12 cellular contexts compared by ENCODE assay signal in genomic region chr11:117217141-117217609, GRCh38. TPM values are rescaled to one million over a fixed set of nuclear protein-coding genes. Genes with fewer than 3 reads are reported as not detected.
DNase-seq lines count a peak whose midpoint lies in the region; ATAC-seq and TF ChIP-seq lines count a peak whose summit lies in the region.
"Had no signal": no experiment of that assay in that cellular context is flagged by ENCODE, and none has a peak within 500 bp of the region (broad histone marks: within the 10 kb centered on the region; RNA-seq: fewer than 3 reads in every experiment).

No MANE protein-coding gene starts in this region.

- H3K27me3 ChIP-seq in vagina, result no peaks in the 10 kb centered on the region
- H3K27me3 ChIP-seq in endodermal cell (ENCODE audit: control insufficient read depth, insufficient read depth, low read length, poor library complexity, severe bottlenecking), result no peaks in the 10 kb centered on the region

- peak overlapping the region; percentile 64 to 84 for H3K27ac Mint-ChIP-seq in natural killer cell treated with Interleukin-12 subunit alpha and Interleukin-12 subunit beta and Interleukin-15 and Interleukin-18, amount 100 ng/mL, for 72 hours
- H3K27ac Mint-ChIP-seq in natural killer cell, result peak overlapping the region in 1 of 2 donors; percentile 70
- peak overlapping the region; percentile 74 to 83 for H3K27ac Mint-ChIP-seq in effector memory CD8-positive, alpha-beta T cell
- peak overlapping the region in 7 of 10 donors; percentile 18 to 81 (median 57) for H3K27ac Mint-ChIP-seq in naive thymus-derived CD8-positive, alpha-beta T cell
- H3K27ac Mint-ChIP-seq in endodermal cell, result no peak overlapping the region
- H3K27ac Mint-ChIP-seq in immature natural killer cell, result peak overlapping the region in 3 of 6 donors; percentile 21 to 59 (median 57)
- H3K27ac Mint-ChIP-seq: IgD-negative memory B cell had no signal

- H3K9me3 Mint-ChIP-seq in natural killer cell treated with Interleukin-12 subunit alpha and Interleukin-12 subunit beta and Interleukin-15 and Interleukin-18, amount 100 ng/mL, for 72 hours, result no peaks in the 10 kb centered on the region
- H3K9me3 Mint-ChIP-seq in natural killer cell, result no peaks in the 10 kb centered on the region
- H3K9me3 Mint-ChIP-seq in effector memory CD8-positive, alpha-beta T cell, result no peaks in the 10 kb centered on the region
- H3K9me3 Mint-ChIP-seq in naive thymus-derived CD8-positive, alpha-beta T cell, result no peaks in the 10 kb centered on the region
- H3K9me3 Mint-ChIP-seq in endodermal cell, result no peaks in the 10 kb centered on the region
- H3K9me3 Mint-ChIP-seq in immature natural killer cell, result no peaks in the 10 kb centered on the region
- H3K9me3 Mint-ChIP-seq: IgD-negative memory B cell had no signal

- H3K27ac ChIP-seq in vagina (peak overlapping the region; percentile 81), endodermal cell (ENCODE audit: low read depth, low read length) (no peak overlapping the region)
- H3K27ac ChIP-seq: RWPE1 had no signal

- H3K4me3 ChIP-seq in vagina, result peak overlapping the region in 1 of 2 donors; percentile 26
- H3K4me3 ChIP-seq in endodermal cell (ENCODE audit: low read length), result no peak overlapping the region

- H3K36me3 Mint-ChIP-seq in natural killer cell treated with Interleukin-12 subunit alpha and Interleukin-12 subunit beta and Interleukin-15 and Interleukin-18, amount 100 ng/mL, for 72 hours, result peaks cover 24% of the 10 kb centered on the region
- H3K36me3 Mint-ChIP-seq in natural killer cell (peaks cover 15% of the 10 kb centered on the region), endodermal cell (ENCODE audit: low read depth) (peaks cover 53% of the 10 kb centered on the region), immature natural killer cell (peaks cover 21 to 58% (median 35%) of the 10 kb centered on the region in 3 donors)
- peaks cover 98% of the 10 kb centered on the region for H3K36me3 Mint-ChIP-seq in effector memory CD8-positive, alpha-beta T cell (ENCODE audit: insufficient read depth)
- peaks cover 0 to 94% (median 26%) of the 10 kb centered on the region in 3 donors for H3K36me3 Mint-ChIP-seq in naive thymus-derived CD8-positive, alpha-beta T cell

- H3K27me3 Mint-ChIP-seq in natural killer cell treated with Interleukin-12 subunit alpha and Interleukin-12 subunit beta and Interleukin-15 and Interleukin-18, amount 100 ng/mL, for 72 hours, result no peaks in the 10 kb centered on the region
- no peaks in the 10 kb centered on the region for H3K27me3 Mint-ChIP-seq in natural killer cell (ENCODE audit: low read depth in 2 of 2)
- no peaks in the 10 kb centered on the region for H3K27me3 Mint-ChIP-seq in effector memory CD8-positive, alpha-beta T cell
- no peaks in the 10 kb centered on the region for H3K27me3 Mint-ChIP-seq in naive thymus-derived CD8-positive, alpha-beta T cell
- no peaks in the 10 kb centered on the region for H3K27me3 Mint-ChIP-seq in endodermal cell (ENCODE audit: insufficient read depth)
- H3K27me3 Mint-ChIP-seq in immature natural killer cell (ENCODE audit: low read depth in 3 of 3), result peaks cover 0 to 3% (median 3%) of the 10 kb centered on the region in 3 donors
- H3K27me3 Mint-ChIP-seq: IgD-negative memory B cell had no signal

- intact Hi-C loops in natural killer cell (cut with micrococcal nuclease) (no loop called here), vagina (cut with DNase I) (no loop called here)

- no peak overlapping the region for H3K9ac ChIP-seq in endodermal cell (ENCODE audit: extremely low read depth, low read length, poor library complexity, severe bottlenecking)

- H3K36me3 ChIP-seq in vagina (peaks cover 0 to 52% of the 10 kb centered on the region in 2 donors), endodermal cell (ENCODE audit: control insufficient read depth, insufficient read depth, low read length) (peaks cover 61% of the 10 kb centered on the region)

- 92 to 96% methylated on average over 5 of the region's 5 CpGs for WGBS in endodermal cell (ENCODE audit: insufficient coverage in 1 of 2, insufficient read length in 1 of 2), 2 experiments

- no peak for TF ChIP-seq CTCF in natural killer cell (IDR thresholded peaks at IDR 0.05)
- TF ChIP-seq CTCF in vagina (IDR thresholded peaks at IDR 0.05), result no peak
- no peak for TF ChIP-seq CTCF in endodermal cell (conservative IDR thresholded peaks at IDR 0.05)

- H3K9me3 ChIP-seq in vagina, result no peaks in the 10 kb centered on the region
- no peaks in the 10 kb centered on the region for H3K9me3 ChIP-seq in endodermal cell (ENCODE audit: control insufficient read depth, low read length)

- H3K4me3 Mint-ChIP-seq in natural killer cell treated with Interleukin-12 subunit alpha and Interleukin-12 subunit beta and Interleukin-15 and Interleukin-18, amount 100 ng/mL, for 72 hours, result no peak overlapping the region
- H3K4me3 Mint-ChIP-seq in natural killer cell (no peak overlapping the region), endodermal cell (no peak overlapping the region), immature natural killer cell (no peak overlapping the region)
- no peak overlapping the region for H3K4me3 Mint-ChIP-seq in effector memory CD8-positive, alpha-beta T cell
- H3K4me3 Mint-ChIP-seq in naive thymus-derived CD8-positive, alpha-beta T cell, result no peak overlapping the region
- H3K4me3 Mint-ChIP-seq: IgD-negative memory B cell had no signal

- H3K4me1 ChIP-seq in vagina (peaks cover 36% of the 10 kb centered on the region), endodermal cell (ENCODE audit: control insufficient read depth, insufficient read depth, low read length) (no peaks in the 10 kb centered on the region)

- ATAC-seq in natural killer cell treated with Interleukin-12 subunit alpha and Interleukin-12 subunit beta and Interleukin-15 and Interleukin-18, amount 100 ng/mL, for 72 hours, result no peak
- ATAC-seq in natural killer cell, result no peak
- ATAC-seq in effector memory CD8-positive, alpha-beta T cell (replicated peaks), result no peak
- no peak for ATAC-seq in naive thymus-derived CD8-positive, alpha-beta T cell
- ATAC-seq: activated CD4-positive, CD25-positive, alpha-beta regulatory T cell treated with anti-CD3 and anti-CD28 coated beads, Interleukin-2, amount 50 U/mL, for 24 hours had no signal

- no peak for DNase-seq in natural killer cell treated with Interleukin-12 subunit alpha and Interleukin-12 subunit beta and Interleukin-15 and Interleukin-18, amount 100 ng/mL, for 72 hours (ENCODE audit: low spot score)
- DNase-seq in natural killer cell (no peak), vagina (ENCODE audit: extremely low spot score in 2 of 2) (no peak), endodermal cell (no peak), immature natural killer cell (no peak), DMS53 treated with DMSO at 0.1 percent for 48 hours (lab: John Stamatoyannopoulos, UW; ENCODE audit: unreplicated experiment) (no peak)
- DNase-seq in effector memory CD8-positive, alpha-beta T cell, result no peak
- DNase-seq in naive thymus-derived CD8-positive, alpha-beta T cell, result no peak
- DNase-seq: nucleus accumbens had no signal

- POLR2A ChIA-PET in naive thymus-derived CD8-positive, alpha-beta T cell (lab: Charles Lee), result interaction anchor here (1.6 kb wide), 1 partner anchor 14 kb away, joined by 4 read pairs; no protein-coding TSS in a partner anchor

- H3K4me1 Mint-ChIP-seq in natural killer cell treated with Interleukin-12 subunit alpha and Interleukin-12 subunit beta and Interleukin-15 and Interleukin-18, amount 100 ng/mL, for 72 hours (ENCODE audit: low read depth in 2 of 2), result peaks cover 22 to 26% of the 10 kb centered on the region in 2 donors
- H3K4me1 Mint-ChIP-seq in natural killer cell, result peaks cover 10 to 21% of the 10 kb centered on the region in 2 donors
- peaks cover 18 to 21% of the 10 kb centered on the region in 2 donors for H3K4me1 Mint-ChIP-seq in effector memory CD8-positive, alpha-beta T cell (ENCODE audit: low read depth in 2 of 2)
- peaks cover 0 to 13% (median 7%) of the 10 kb centered on the region in 4 donors for H3K4me1 Mint-ChIP-seq in naive thymus-derived CD8-positive, alpha-beta T cell
- H3K4me1 Mint-ChIP-seq in endodermal cell, result peaks cover under 1% of the 10 kb centered on the region
- H3K4me1 Mint-ChIP-seq in immature natural killer cell, result peaks cover 0 to 4% of the 10 kb centered on the region in 2 donors

- TF ChIP-seq POLR2A in vagina (IDR thresholded peaks at IDR 0.05), result no peak

RNA-seq across cellular contexts. Expression of gene PCSK7, which starts 14.7 kb away (rescaled TPM):
- total RNA-seq in natural killer cell treated with Interleukin-12 subunit alpha and Interleukin-12 subunit beta and Interleukin-15 and Interleukin-18, amount 100 ng/mL, for 72 hours, result 100 to 1,000 TPM; 140 to 206 TPM
- total RNA-seq in natural killer cell, result 100 to 1,000 TPM; 397 to 471 (median 441) TPM
- total RNA-seq in naive thymus-derived CD8-positive, alpha-beta T cell, result 100 to 1,000 TPM; 277 to 296 TPM
- polyA plus RNA-seq in naive thymus-derived CD8-positive, alpha-beta T cell, result 10 to 100 TPM; 32.6 to 60.6 (median 47.8) TPM
- 63.8 TPM for total RNA-seq in vagina
- 10 to 100 TPM; 56.5 to 58.6 TPM for total RNA-seq in endodermal cell
- 27.4 TPM for polyA plus RNA-seq in endodermal cell (2013, experiment 1 of 2)
- 21.1 TPM for polyA plus RNA-seq in endodermal cell (2013, experiment 2 of 2)
- polyA plus RNA-seq in immature natural killer cell, result 10 to 100 TPM; 32.8 to 96.3 (median 38.8) TPM

RNA-seq across cellular contexts. Expression of gene RNF214, which starts 15.3 kb away (rescaled TPM):
- 10 to 100 TPM; 18.9 to 21.6 TPM for total RNA-seq in natural killer cell treated with Interleukin-12 subunit alpha and Interleukin-12 subunit beta and Interleukin-15 and Interleukin-18, amount 100 ng/mL, for 72 hours
- total RNA-seq in natural killer cell, result 10 to 100 TPM; 13.7 to 20.7 (median 17.3) TPM
- total RNA-seq in naive thymus-derived CD8-positive, alpha-beta T cell, result 10 to 100 TPM; 28.8 to 30.3 TPM
- 10 to 100 TPM in 1 of 3 donors, 1 to 10 TPM in 2; 7.5 to 11.6 (median 9.3) TPM for polyA plus RNA-seq in naive thymus-derived CD8-positive, alpha-beta T cell
- total RNA-seq in vagina, result 10.8 TPM
- total RNA-seq in endodermal cell, result 10 to 100 TPM; 46.4 to 51.1 TPM
- 35.7 TPM for polyA plus RNA-seq in endodermal cell (2013, experiment 1 of 2)
- polyA plus RNA-seq in endodermal cell (2013, experiment 2 of 2), result 37.2 TPM
- polyA plus RNA-seq in immature natural killer cell, result 1 to 10 TPM; 5.3 to 9.8 (median 8.9) TPM

RNA-seq across cellular contexts. Expression of gene TAGLN, which starts 18.0 kb away (rescaled TPM):
- 1 to 10 TPM; 4.8 to 7.4 TPM for total RNA-seq in natural killer cell treated with Interleukin-12 subunit alpha and Interleukin-12 subunit beta and Interleukin-15 and Interleukin-18, amount 100 ng/mL, for 72 hours
- 10 to 100 TPM in 1 of 3 donors, 1 to 10 TPM in 2; 8.2 to 18.0 (median 8.3) TPM for total RNA-seq in natural killer cell
- total RNA-seq in naive thymus-derived CD8-positive, alpha-beta T cell, result 10 to 100 TPM; 12.1 to 14.4 TPM
- polyA plus RNA-seq in naive thymus-derived CD8-positive, alpha-beta T cell, result under 1 TPM; 0.13 to 0.51 (median 0.21) TPM
- total RNA-seq in vagina, result 1,935 TPM
- total RNA-seq in endodermal cell, result 100 to 1,000 TPM; 228 to 412 TPM
- polyA plus RNA-seq in endodermal cell (2013, experiment 1 of 2), result 375 TPM
- 542 TPM for polyA plus RNA-seq in endodermal cell (2013, experiment 2 of 2)
- polyA plus RNA-seq in immature natural killer cell, result under 1 TPM; 0.08 to 0.40 (median 0.09) TPM

RNA-seq across cellular contexts. Expression of gene SIDT2, which starts 38.6 kb away (rescaled TPM):
- 10 to 100 TPM; 23.1 to 30.3 TPM for total RNA-seq in natural killer cell treated with Interleukin-12 subunit alpha and Interleukin-12 subunit beta and Interleukin-15 and Interleukin-18, amount 100 ng/mL, for 72 hours
- total RNA-seq in natural killer cell (100 to 1,000 TPM in 1 of 3 donors, 10 to 100 TPM in 2; 80.0 to 111 (median 82.0) TPM), vagina (24.8 TPM), endodermal cell (10 to 100 TPM; 39.3 to 43.0 TPM)
- total RNA-seq in naive thymus-derived CD8-positive, alpha-beta T cell, result 10 to 100 TPM; 48.0 to 63.0 TPM
- polyA plus RNA-seq in naive thymus-derived CD8-positive, alpha-beta T cell, result 1 to 10 TPM; 2.3 to 3.1 (median 2.3) TPM
- polyA plus RNA-seq in endodermal cell (2013, experiment 1 of 2), result 23.7 TPM
- polyA plus RNA-seq in endodermal cell (2013, experiment 2 of 2), result 21.9 TPM
- polyA plus RNA-seq in immature natural killer cell, result 1 to 10 TPM; 1.6 to 4.7 (median 1.7) TPM

Comparison
In these comparisons a context has a peak if more than half of its experiments do, and no peak if none do; other contexts are left out.
1. RNA of gene TAGLN, which starts 18.0 kb away (total RNA-seq): 1,935 TPM in vagina (single experiment) and 228 to 412 TPM in endodermal cell; 12.1 to 14.4 TPM in naive thymus-derived CD8-positive, alpha-beta T cell, 8.2 to 18.0 TPM in natural killer cell and 4.8 to 7.4 TPM in natural killer cell treated with Interleukin-12 subunit alpha and Interleukin-12 subunit beta and Interleukin-15 and Interleukin-18, amount 100 ng/mL, for 72 hours; every median in the first group is over 10 times any median in the second.